In genomic region chr9:70630971-70631370, GRCh38 we compare ENCODE assay signal across 22 cellular contexts.
"Had no signal": no experiment of that assay in that cellular context is flagged by ENCODE, and none has a peak within 500 bp of the region (broad histone marks: within the 10 kb centered on the region; RNA-seq: fewer than 3 reads in every experiment).

No MANE protein-coding gene starts in this region.

- DNase-seq: dermis blood vessel endothelial cell; dorsolateral prefrontal cortex; effector CD4-positive, alpha-beta T cell; effector memory CD4-positive, alpha-beta T cell; foreskin keratinocyte; heart left ventricle; hippocampal formation; left cardiac atrium; left lung; left ventricle myocardium superior; lower lobe of right lung; mesenchymal stem cell; mucosa of descending colon; naive B cell had no signal

- H3K4me3 ChIP-seq: coronary artery, dorsolateral prefrontal cortex, esophagus muscularis mucosa, gastroesophageal sphincter, heart left ventricle, left lung, lower lobe of right lung, mucosa of descending colon had no signal

- ATAC-seq: foreskin keratinocyte, gastroesophageal sphincter, heart left ventricle, left cardiac atrium, left lung, left ventricle myocardium superior, lower lobe of right lung, mucosa of descending colon had no signal

- H3K9me3 Mint-ChIP-seq: mesothelial cell of epicardium, naive B cell had no signal

- H3K27me3 ChIP-seq: dorsolateral prefrontal cortex, esophagus muscularis mucosa, gastroesophageal sphincter, heart left ventricle, left lung had no signal

- H3K36me3 Mint-ChIP-seq: mesothelial cell of epicardium, naive B cell had no signal

- H3K36me3 ChIP-seq: esophagus muscularis mucosa, gastroesophageal sphincter, heart left ventricle, left lung, lower lobe of right lung had no signal

- H3K4me1 ChIP-seq: esophagus muscularis mucosa, foreskin keratinocyte, gastroesophageal sphincter, heart left ventricle, left lung, lower lobe of right lung had no signal

- FAIRE-seq: colon, endothelial cell of umbilical vein, frontal cortex, islet of Langerhans had no signal

- H3K9me3 ChIP-seq: esophagus muscularis mucosa, gastroesophageal sphincter, heart left ventricle, left lung, lower lobe of right lung, mucosa of descending colon had no signal

- H3K4me3 Mint-ChIP-seq: mesothelial cell of epicardium, naive B cell had no signal

- H3K4me1 Mint-ChIP-seq: mesothelial cell of epicardium, naive B cell had no signal

- H3K27ac Mint-ChIP-seq: mesothelial cell of epicardium, naive B cell had no signal

- H3K27ac ChIP-seq: coronary artery, dorsolateral prefrontal cortex, esophagus muscularis mucosa, foreskin keratinocyte, gastroesophageal sphincter, heart left ventricle, left lung, lower lobe of right lung had no signal
